In the genomic region with DNA sequence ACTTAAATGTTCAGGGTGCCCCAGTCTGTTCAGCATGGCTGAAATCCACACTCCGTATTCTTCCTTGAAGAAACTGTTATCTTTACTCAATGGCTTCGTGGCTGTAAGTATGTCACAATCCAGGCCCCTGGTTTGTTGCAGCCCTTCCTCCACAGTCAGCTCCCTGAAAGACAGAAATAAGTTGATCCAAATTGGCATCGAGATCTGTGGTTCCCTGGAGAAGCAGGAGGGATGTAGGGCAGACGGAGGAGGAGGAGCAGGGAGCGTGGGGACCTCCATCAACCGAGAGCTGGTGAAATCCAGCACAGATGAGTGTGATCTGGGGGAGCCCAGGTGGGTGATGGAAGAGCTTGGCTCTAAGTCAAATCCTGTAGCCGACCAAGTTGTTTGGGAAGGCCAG, we compare ENCODE assay signal across 14 cellular contexts. TPM values are rescaled to one million over a fixed set of nuclear protein-coding genes. Genes with fewer than 3 reads are reported as not detected.
DNase-seq lines count a peak whose midpoint lies in the region; ATAC-seq and TF ChIP-seq lines count a peak whose summit lies in the region.
"Had no signal": no experiment of that assay in that cellular context is flagged by ENCODE, and none has a peak within 500 bp of the region (broad histone marks: within the 10 kb centered on the region; RNA-seq: fewer than 3 reads in every experiment).

No MANE protein-coding gene starts in this region.

- H3K27ac ChIP-seq in HEK293 (ENCODE audit: extremely low read depth, low read depth, low read length): 0 out of 2 replicates have a peak overlapping the region, but pooled peaks have one; percentile 24
- peak overlapping the region; percentile 48 to 61 for H3K27ac ChIP-seq in ascending aorta
- peak overlapping the region in 3 of 5 donors; percentile 40 to 52 (median 49) for H3K27ac ChIP-seq in stomach

- H3K9me3 ChIP-seq in HEK293 (ENCODE audit: control insufficient read depth, insufficient read depth, low read depth, low read length) (no peaks in the 10 kb centered on the region), ascending aorta (no peaks in the 10 kb centered on the region), stomach (no peaks in the 10 kb centered on the region), BE2C (no peaks in the 10 kb centered on the region)

- TF ChIP-seq POLR2A in stomach (IDR thresholded peaks at IDR 0.05): no peak

- TF ChIP-seq EP300 in stomach (IDR thresholded peaks at IDR 0.05): no peak

- CTCF ChIA-PET in HEK293 (lab: Yijun Ruan, JAX): interaction anchor here (0.6 to 4.1 kb wide), 11 partner anchors 27 to 194 kb away, joined by 3 to 44 read pairs (median 3); partner anchors contain the start of genes CCDC159, ODAD3, PRKCSH and SWSAP1

- H3K4me3 ChIP-seq in HEK293 (ENCODE audit: low read depth, low read length) (no peak overlapping the region), ascending aorta (no peak overlapping the region), stomach (no peak overlapping the region), BE2C (ENCODE audit: low read depth, low read length) (no peak overlapping the region)

- POLR2A ChIA-PET in HEK293 (lab: Yijun Ruan, JAX): interaction anchor here (0.7 kb wide), 1 partner anchor 94 kb away, joined by 3 read pairs; no protein-coding TSS in a partner anchor

- TF ChIP-seq CTCF in HEK293 (tag by site-specific recombination; IDR thresholded peaks at IDR 0.05) (no peak), ascending aorta (IDR thresholded peaks at IDR 0.05) (no peak), stomach (IDR thresholded peaks at IDR 0.05) (no peak), BE2C (IDR thresholded peaks at IDR 0.05; ENCODE audit: low read depth, low read length) (no peak), GM13976 (IDR thresholded peaks at IDR 0.05; ENCODE audit: borderline replicate concordance, control extremely low read depth, extremely low read depth, insufficient read depth, missing control alignments) (no peak)

- intact Hi-C loops in ascending aorta (cut with DNase I) (loop anchor here (2.0 to 5.0 kb wide), 2 partner anchors 27 to 61 kb away; partner anchors contain the start of gene PLPPR2), left cardiac atrium (cut with DNase I) (loop anchor here in 1 of 2 donors (10.0 kb wide), 1 partner anchor 189 kb away; the partner anchor contains the start of gene ELAVL3), stomach (cut with DNase I; ENCODE audit: low total_unique reads) (loop anchor here (10.0 kb wide), 1 partner anchor 149 kb away; no protein-coding TSS in a partner anchor)

- 46 to 58% (median 51%) methylated on average over 7 of the region's 7 CpGs for WGBS in stomach, 5 donors

- DNase-seq in ascending aorta (ENCODE audit: low spot score in 2 of 2) (no peak), left cardiac atrium (peak; percentile 39), stomach (no peak), BE2C (no peak), GM13976 (ENCODE audit: low spot score) (no peak)
- DNase-seq: activated T-cell treated with anti-CD3 and anti-CD28 coated beads, Interleukin-2, amount 50 U/mL, for 1 hour; mesenchymal stem cell; NCI-H2029; NK-92 treated with Interleukin-12 subunit alpha and Interleukin-12 subunit beta, amount 100 ng/mL, for 24 hours; stimulated activated CD4-positive, alpha-beta T cell treated with anti-CD3 and anti-CD28 coated beads, Interleukin-4, amount 100 ng/mL, for 1 hour; stimulated activated naive CD4-positive, alpha-beta T cell had no signal

- H3K27me3 ChIP-seq in ascending aorta: no peaks in the 10 kb centered on the region
- no peaks in the 10 kb centered on the region for H3K27me3 ChIP-seq in stomach
- H3K27me3 ChIP-seq in BE2C: no peaks in the 10 kb centered on the region

- in situ Hi-C loops in GM13976 (cut with MboI; ENCODE audit: low sequenced_read_pairs, unreplicated experiment): no loop called here

- peak in 1 of 2 donors; percentile 36 for ATAC-seq in left cardiac atrium
- no peak for ATAC-seq in HG03354 (IDR thresholded peaks at IDR 0.05; ENCODE audit: poor library complexity, severe bottlenecking, unreplicated experiment)
- no peak for ATAC-seq in GM19397 (IDR thresholded peaks at IDR 0.05; ENCODE audit: unreplicated experiment)

- no peaks in the 10 kb centered on the region for H3K36me3 ChIP-seq in HEK293 (ENCODE audit: control insufficient read depth in 2 of 2, insufficient read depth in 1 of 2, low read length in 2 of 2)
- H3K36me3 ChIP-seq in ascending aorta: no peaks in the 10 kb centered on the region
- no peaks in the 10 kb centered on the region for H3K36me3 ChIP-seq in stomach
- no peaks in the 10 kb centered on the region for H3K36me3 ChIP-seq in BE2C

- H3K4me1 ChIP-seq in HEK293 (ENCODE audit: control insufficient read depth, insufficient read depth, low read length) (no peaks in the 10 kb centered on the region; the same call in 1 of the 2 replicates), ascending aorta (peaks cover 0 to 7% of the 10 kb centered on the region in 2 donors), stomach (peaks cover 0 to 41% (median 10%) of the 10 kb centered on the region in 4 donors), BE2C (no peaks in the 10 kb centered on the region)

TF ChIP-seq in HEK293, 187 proteins besides CTCF, POLR2A, EP300 and RAD21:
- peak; percentile 52 for TF ChIP-seq ZNF341 (tag by site-specific recombination; IDR thresholded peaks at IDR 0.05; ENCODE audit: low read depth)
- TF ChIP-seq, protein P1, sequence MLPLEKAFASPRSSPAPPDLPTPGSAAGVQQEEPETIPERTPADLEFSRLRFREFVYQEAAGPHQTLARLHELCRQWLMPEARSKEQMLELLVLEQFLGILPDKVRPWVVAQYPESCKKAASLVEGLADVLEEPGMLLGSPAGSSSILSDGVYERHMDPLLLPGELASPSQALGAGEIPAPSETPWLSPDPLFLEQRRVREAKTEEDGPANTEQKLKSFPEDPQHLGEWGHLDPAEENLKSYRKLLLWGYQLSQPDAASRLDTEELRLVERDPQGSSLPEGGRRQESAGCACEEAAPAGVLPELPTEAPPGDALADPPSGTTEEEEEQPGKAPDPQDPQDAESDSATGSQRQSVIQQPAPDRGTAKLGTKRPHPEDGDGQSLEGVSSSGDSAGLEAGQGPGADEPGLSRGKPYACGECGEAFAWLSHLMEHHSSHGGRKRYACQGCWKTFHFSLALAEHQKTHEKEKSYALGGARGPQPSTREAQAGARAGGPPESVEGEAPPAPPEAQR (tag by site-specific recombination; IDR thresholded peaks at IDR 0.05): no peak

RNA-seq across cellular contexts. Expression of gene TSPAN16, which starts 0.3 kb away (rescaled TPM):
- not detected for total RNA-seq in ascending aorta
- not detected for total RNA-seq in left cardiac atrium
- not detected for total RNA-seq in stomach
- not detected for polyA plus RNA-seq in stomach
- polyA plus RNA-seq in BE2C (2012; ENCODE audit: insufficient read depth, insufficient read length, low read depth): not detected

RNA-seq across cellular contexts. Expression of gene DOCK6, which starts 33.9 kb away (rescaled TPM):
- total RNA-seq in ascending aorta: 140 TPM
- 10 to 100 TPM; 37.5 to 61.1 TPM for total RNA-seq in left cardiac atrium
- 100 to 1,000 TPM in 2 of 5 donors, 10 to 100 TPM in 3; 32.1 to 243 (median 99.5) TPM for total RNA-seq in stomach
- polyA plus RNA-seq in stomach: 10 to 100 TPM; 21.4 to 39.8 (median 24.0) TPM
- polyA plus RNA-seq in BE2C (2012; ENCODE audit: insufficient read depth, insufficient read length, low read depth): 2.4 TPM

RNA-seq across cellular contexts. Expression of gene RAB3D, which starts 43.2 kb away (rescaled TPM):
- 33.6 TPM for total RNA-seq in ascending aorta
- 10 to 100 TPM; 12.2 to 14.2 TPM for total RNA-seq in left cardiac atrium
- total RNA-seq in stomach: 10 to 100 TPM; 11.6 to 63.3 (median 16.3) TPM
- polyA plus RNA-seq in stomach: 10 to 100 TPM; 14.1 to 25.7 (median 21.7) TPM
- polyA plus RNA-seq in BE2C (2012; ENCODE audit: insufficient read depth, insufficient read length, low read depth): 6.2 TPM

RNA-seq across cellular contexts. Expression of gene TMEM205, which starts 49.8 kb away (rescaled TPM):
- total RNA-seq in ascending aorta: 225 TPM
- 10 to 100 TPM; 89.9 to 96.6 TPM for total RNA-seq in left cardiac atrium
- total RNA-seq in stomach: 100 to 1,000 TPM in 2 of 5 donors, 10 to 100 TPM in 2, 1 to 10 TPM in 1; 5.8 to 117 (median 69.3) TPM
- 100 to 1,000 TPM in 1 of 3 donors, 10 to 100 TPM in 2; 58.2 to 169 (median 61.7) TPM for polyA plus RNA-seq in stomach
- 518 TPM for polyA plus RNA-seq in BE2C (2012; ENCODE audit: insufficient read depth, insufficient read length, low read depth)

RNA-seq across cellular contexts. Expression of gene CCDC159, which starts 50.1 kb away (rescaled TPM):
- total RNA-seq in ascending aorta (79.0 TPM), left cardiac atrium (10 to 100 TPM; 16.4 to 20.0 TPM), stomach (10 to 100 TPM in 4 of 5 donors, 1 to 10 TPM in 1; 2.9 to 91.2 (median 20.3) TPM)
- 10 to 100 TPM; 40.5 to 96.3 (median 70.0) TPM for polyA plus RNA-seq in stomach
- polyA plus RNA-seq in BE2C (2012; ENCODE audit: insufficient read depth, insufficient read length, low read depth): 17.5 TPM
